ENCODE assay signal across 8 cellular contexts in the genomic region with DNA sequence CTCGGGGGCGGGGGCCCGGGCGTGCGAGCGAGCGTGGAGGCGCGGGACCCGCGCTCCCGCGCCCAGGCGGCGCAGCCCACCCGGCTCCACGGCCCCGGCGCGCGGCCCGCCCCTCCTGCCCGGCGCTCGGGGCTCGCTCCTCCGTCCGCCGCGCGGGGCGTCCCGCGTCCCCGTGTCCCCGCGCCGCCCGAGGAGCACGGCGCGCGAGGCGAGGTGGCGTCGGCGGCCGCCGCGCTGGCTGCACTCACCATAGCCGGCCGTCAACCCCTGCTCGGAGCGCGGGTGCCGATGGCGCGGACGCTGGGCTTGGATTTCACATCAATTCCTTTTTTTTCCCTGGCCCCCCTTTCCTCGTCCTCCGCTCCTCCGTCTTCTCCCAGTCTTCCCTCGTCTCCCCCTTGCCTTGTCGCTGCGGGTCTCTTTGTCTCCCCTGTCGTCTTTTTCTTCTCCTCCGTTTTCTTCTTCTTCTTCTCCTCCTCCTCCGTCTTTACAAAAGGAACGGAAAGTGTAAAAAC. TPM values are rescaled to one million over a fixed set of nuclear protein-coding genes. Genes with fewer than 3 reads are reported as not detected.
DNase-seq lines count a peak whose midpoint lies in the region; ATAC-seq, FAIRE-seq and TF ChIP-seq lines count a peak whose summit lies in the region.

No MANE protein-coding gene starts in this region.

- H3K23ac ChIP-seq in H9 (ENCODE audit: insufficient read length, low read depth, low read length): no peak overlapping the region

- CTCF ChIA-PET in A549 (lab: Yijun Ruan, JAX): interaction anchor here (1.3 to 1.5 kb wide), 2 partner anchors 9 to 14 kb away, joined by 3 to 4 read pairs; no protein-coding TSS in a partner anchor

- peak overlapping the region; percentile 99 for H3K4me2 ChIP-seq in A549
- H3K4me2 ChIP-seq in H9 (ENCODE audit: insufficient read depth, insufficient read length, low read length): peak overlapping the region; percentile 60

- H3K36me3 Mint-ChIP-seq in H9 (ENCODE audit: insufficient read depth in 1 of 3, low read depth in 3 of 3) (no peaks in the 10 kb centered on the region; a peak in 2 of 7 replicates), immature natural killer cell (no peaks in the 10 kb centered on the region)
- H3K36me3 Mint-ChIP-seq in activated naive CD8-positive, alpha-beta T cell treated with anti-CD3 and anti-CD28 coated beads, Interleukin-2, amount 10 ng/mL, durations not matched to agents 7 days and 5 days: peaks cover 6% of the 10 kb centered on the region

- no peak overlapping the region for H2BK120ac ChIP-seq in H9 (ENCODE audit: low read depth, low read length, poor library complexity, severe bottlenecking)

- TF ChIP-seq CTCF in A549 (IDR thresholded peaks at IDR 0.05) (no peak), H9 (conservative IDR thresholded peaks at IDR 0.05) (no peak)

- ATAC-seq in A549: peak; percentile 21 to 51; a peak in 4 of 6 replicates
- ATAC-seq in activated naive CD8-positive, alpha-beta T cell treated with anti-CD3 and anti-CD28 coated beads, Interleukin-2, amount 10 ng/mL, durations not matched to agents 7 days and 5 days (ENCODE audit: low read depth): peak; percentile 29

- no peak overlapping the region for H3K18ac ChIP-seq in H9 (ENCODE audit: insufficient read length, low read depth, low read length)

- H3K4me3 Mint-ChIP-seq in H9 (peak overlapping the region; percentile 74 to 95), immature natural killer cell (peak overlapping the region; percentile 94 to 98 (median 97))
- H3K4me3 Mint-ChIP-seq in activated naive CD8-positive, alpha-beta T cell treated with anti-CD3 and anti-CD28 coated beads, Interleukin-2, amount 10 ng/mL, durations not matched to agents 7 days and 5 days: peak overlapping the region; percentile 98

- H3K4me3 ChIP-seq in A549 (peak overlapping the region; percentile 64), subcutaneous abdominal adipose tissue (ENCODE audit: low read depth in 1 of 5, low read length in 5 of 5) (peak overlapping the region; percentile 68 to 78 (median 75))

- H3K4me1 Mint-ChIP-seq in H9 (peaks cover 48 to 53% of the 10 kb centered on the region in 2 experiments), immature natural killer cell (peaks cover 45 to 49% of the 10 kb centered on the region in 2 donors)
- peaks cover 21% of the 10 kb centered on the region for H3K4me1 Mint-ChIP-seq in activated naive CD8-positive, alpha-beta T cell treated with anti-CD3 and anti-CD28 coated beads, Interleukin-2, amount 10 ng/mL, durations not matched to agents 7 days and 5 days

- H2AK5ac ChIP-seq in H9 (ENCODE audit: insufficient read length, low read length): no peak overlapping the region

- H3K9me3 ChIP-seq in A549 (no peaks in the 10 kb centered on the region), H9 (ENCODE audit: control insufficient read depth, low read depth, low read length) (no peaks in the 10 kb centered on the region), subcutaneous abdominal adipose tissue (ENCODE audit: control insufficient read depth in 5 of 5, low read length in 5 of 5) (no peaks in the 10 kb centered on the region)

- no peaks in the 10 kb centered on the region for H4K20me1 ChIP-seq in H9 (ENCODE audit: control insufficient read depth, insufficient read depth, insufficient read length)

- H2BK12ac ChIP-seq in H9 (ENCODE audit: insufficient read length, low read depth, low read length): no peak overlapping the region

- no peak overlapping the region for H3K9ac ChIP-seq in H9 (ENCODE audit: extremely low read depth, insufficient read length, low read length)
- peak overlapping the region in 3 of 5 donors; percentile 35 to 62 (median 39) for H3K9ac ChIP-seq in subcutaneous abdominal adipose tissue (ENCODE audit: low read length in 5 of 5)

- 0 out of 3 replicates have a peak, but pooled peaks cover 5% of the 10 kb centered on the region for H3K4me1 ChIP-seq in A549
- peaks cover 5% of the 10 kb centered on the region; the same call in 1 of the 2 replicates for H3K4me1 ChIP-seq in H9 (ENCODE audit: insufficient read depth, low read length)
- H3K4me1 ChIP-seq in subcutaneous abdominal adipose tissue (ENCODE audit: control insufficient read depth in 5 of 5, insufficient read depth in 5 of 5, low read length in 5 of 5): peaks cover 2 to 30% (median 29%) of the 10 kb centered on the region in 5 donors

- peaks cover 0 to 7% of the 10 kb centered on the region in 2 experiments; a peak in 1 of 5 replicates for H3K9me3 Mint-ChIP-seq in H9
- peaks cover 2% of the 10 kb centered on the region for H3K9me3 Mint-ChIP-seq in activated naive CD8-positive, alpha-beta T cell treated with anti-CD3 and anti-CD28 coated beads, Interleukin-2, amount 10 ng/mL, durations not matched to agents 7 days and 5 days
- no peaks in the 10 kb centered on the region for H3K9me3 Mint-ChIP-seq in immature natural killer cell

- TF ChIP-seq POLR2A in A549 (IDR thresholded peaks at IDR 0.05; ENCODE audit: low read length): no peak

- H2BK15ac ChIP-seq in H9 (ENCODE audit: low read depth, low read length): no peak overlapping the region

- H2AFZ ChIP-seq in H9 (ENCODE audit: low read length): no peak overlapping the region

- POLR2A ChIA-PET in A549 (lab: Yijun Ruan, JAX): interaction anchor here (1.0 kb wide), 1 partner anchor 359 kb away, joined by 3 read pairs; a partner anchor contains a TSS
- POLR2A ChIA-PET in activated naive CD8-positive, alpha-beta T cell treated with anti-CD3 and anti-CD28 coated beads, Interleukin-2, amount 10 ng/mL, durations not matched to agents 7 days and 5 days (lab: Charles Lee): interaction anchor here (1.1 kb wide), 1 partner anchor 52 kb away, joined by 3 read pairs; no protein-coding TSS in a partner anchor

- H3K79me2 ChIP-seq in H9 (ENCODE audit: insufficient read depth, low read length): no peaks in the 10 kb centered on the region

- no peak overlapping the region for H3T11ph ChIP-seq in H9 (ENCODE audit: low read length)

- H3K27ac Mint-ChIP-seq in H9 (peak overlapping the region in 1 of 3 experiments; percentile 27; a peak in 1 of 7 replicates), immature natural killer cell (peak overlapping the region; percentile 66 to 92 (median 84))
- H3K27ac Mint-ChIP-seq in activated naive CD8-positive, alpha-beta T cell treated with anti-CD3 and anti-CD28 coated beads, Interleukin-2, amount 10 ng/mL, durations not matched to agents 7 days and 5 days: peak overlapping the region; percentile 84

- H3K14ac ChIP-seq in H9 (ENCODE audit: insufficient read depth, low read length): no peak overlapping the region

- H3K79me1 ChIP-seq in H9 (ENCODE audit: insufficient read depth, low read depth, low read length, poor library complexity, severe bottlenecking): no peaks in the 10 kb centered on the region

- no peak overlapping the region for H4K8ac ChIP-seq in H9 (replicated peaks; ENCODE audit: insufficient read length, low read depth, low read length)

- H2BK5ac ChIP-seq in H9 (ENCODE audit: insufficient read length, low read length): no peak overlapping the region

- no peak overlapping the region for H4K91ac ChIP-seq in H9 (ENCODE audit: insufficient read length, low read depth, low read length)

- H3K23me2 ChIP-seq in H9 (ENCODE audit: insufficient read length, low read depth, low read length, poor library complexity, severe bottlenecking): peaks cover 26% of the 10 kb centered on the region

- no peak overlapping the region for H3K4ac ChIP-seq in H9 (ENCODE audit: low read depth, low read length)

- H3K27me3 Mint-ChIP-seq in H9 (ENCODE audit: low read depth): peaks cover 97% of the 10 kb centered on the region
- peaks cover 64% of the 10 kb centered on the region for H3K27me3 Mint-ChIP-seq in activated naive CD8-positive, alpha-beta T cell treated with anti-CD3 and anti-CD28 coated beads, Interleukin-2, amount 10 ng/mL, durations not matched to agents 7 days and 5 days
- peaks cover 12 to 24% (median 20%) of the 10 kb centered on the region in 3 donors for H3K27me3 Mint-ChIP-seq in immature natural killer cell (ENCODE audit: low read depth in 3 of 3)

- H3K27ac ChIP-seq in A549: peak overlapping the region; percentile 42 to 79; a peak in 5 of 6 replicates
- no peak overlapping the region for H3K27ac ChIP-seq in H9 (ENCODE audit: insufficient read length, low read depth, low read length)
- H3K27ac ChIP-seq in subcutaneous abdominal adipose tissue (ENCODE audit: low read depth, low read length): peak overlapping the region; percentile 23

- no peak for FAIRE-seq in A549 (lab: Jason Lieb, UNC)
- FAIRE-seq in GM19239 (lab: Jason Lieb, UNC): no peak

- H3K36me3 ChIP-seq in subcutaneous abdominal adipose tissue (ENCODE audit: control insufficient read depth in 5 of 5, insufficient read depth in 5 of 5, low read length in 5 of 5): no peaks in the 10 kb centered on the region

- DNase-seq in A549 (ENCODE audit: low read depth in 1 of 2, low spot score in 1 of 2): no peak
- DNase-seq in H9: no peak
- peak; percentile 47 for DNase-seq in activated naive CD8-positive, alpha-beta T cell treated with anti-CD3 and anti-CD28 coated beads, Interleukin-2, amount 10 ng/mL, durations not matched to agents 7 days and 5 days
- peak in 1 of 3 donors; percentile 34 for DNase-seq in immature natural killer cell
- no peak for DNase-seq in mesenteric fat pad (ENCODE audit: low spot score)
- DNase-seq in stimulated activated naive CD4-positive, alpha-beta T cell treated with Interleukin-2 at 50 U/mL for 16 hours (lab: John Stamatoyannopoulos, UW): no peak
- DNase-seq in GM19239 (ENCODE audit: insufficient read length, low spot score): no peak

- WGBS in A549 (ENCODE audit: missing lambda C conversion rate): 1% methylated on average over 19 of the region's 69 CpGs
- WGBS in H9 (ENCODE audit: extremely low coverage, insufficient read length, low lambda C conversion rate): no CpG with 5 or more reads among the region's 69 CpGs

- H2BK20ac ChIP-seq in H9 (ENCODE audit: low read depth, low read length, poor library complexity, severe bottlenecking): no peak overlapping the region

- no peak overlapping the region for H4K5ac ChIP-seq in H9 (ENCODE audit: insufficient read length, low read depth, low read length)

- H3K27me3 ChIP-seq in H9 (ENCODE audit: insufficient read depth, low read length) (peaks cover 51% of the 10 kb centered on the region), subcutaneous abdominal adipose tissue (ENCODE audit: control insufficient read depth in 5 of 5, insufficient read depth in 4 of 5, low read length in 5 of 5) (peaks cover 2 to 8% (median 4%) of the 10 kb centered on the region in 5 donors)

- no peak for TF ChIP-seq RAD21 in A549 (conservative IDR thresholded peaks at IDR 0.05 in 1 of 2, IDR thresholded peaks at IDR 0.05 in 1 of 2)

- no peak for TF ChIP-seq EP300 in A549 (IDR thresholded peaks at IDR 0.05)

- no peak overlapping the region for H3K56ac ChIP-seq in H9 (ENCODE audit: insufficient read length, low read depth, low read length)

RNA-seq across cellular contexts. Expression of a gene that starts 0.5 kb away (rescaled TPM):
- 4.8 and 7.7 TPM in 2 replicates for polyA plus RNA-seq in A549 (2011; rRNA removed)
- 2.9 and 4.8 TPM in 2 replicates for polyA plus RNA-seq in A549 (2012; cell fraction: cytosol; rRNA removed)
- 8.1 and 8.2 TPM in 2 replicates for polyA plus RNA-seq in A549 (2012; cell fraction: nucleus; rRNA removed)
- 1.6 to 1.9 TPM (median 1.9 TPM) in 3 replicates for polyA plus RNA-seq in A549 (2017; fragmentation: RNase III; extraction: RNeasy Plus Mini Kit Qiagen cat#74134 plus additional on column Dnase treatment)
- polyA minus RNA-seq in A549 (2011; rRNA and poly(A)+ RNA removed): 11.4 and 19.0 TPM in 2 replicates
- 6.5 and 9.1 TPM in 2 replicates for total RNA-seq in H9 (2021)
- 10 to 100 TPM; 19.4 to 21.9 TPM for total RNA-seq in activated naive CD8-positive, alpha-beta T cell treated with anti-CD3 and anti-CD28 coated beads, Interleukin-2, amount 10 ng/mL, durations not matched to agents 7 days and 5 days
- 10 to 100 TPM in 2 of 3 donors, 1 to 10 TPM in 1; 3.7 to 30.6 (median 16.1) TPM for polyA plus RNA-seq in immature natural killer cell
- total RNA-seq in mesenteric fat pad: 12.5 TPM
